ENCODE assay signal across 20 cellular contexts in genomic region chr4:15345134-15345533, GRCh38.
"Had no signal": no experiment of that assay in that cellular context is flagged by ENCODE, and none has a peak within 500 bp of the region (broad histone marks: within the 10 kb centered on the region; RNA-seq: fewer than 3 reads in every experiment).

No MANE protein-coding gene starts in this region.

- H3K27me3 ChIP-seq: hepatocyte, spleen, transverse colon had no signal

- H3K79me2 ChIP-seq: hepatocyte had no signal

- H3K4me3 ChIP-seq: coronary artery, hepatocyte, lung, spleen, stomach, thoracic aorta, transverse colon had no signal

- ATAC-seq: left colon, left ventricle myocardium superior, sciatic nerve had no signal

- H3K27ac Mint-ChIP-seq: nephron progenitor cell had no signal

- H3K36me3 ChIP-seq: spleen, stomach, thoracic aorta, transverse colon had no signal

- H3K4me3 Mint-ChIP-seq: nephron progenitor cell had no signal

- DNase-seq: effector CD4-positive, alpha-beta T cell; foreskin melanocyte; head of caudate nucleus; left colon; left ventricle myocardium superior; midbrain; nephron progenitor cell; spleen; stimulated activated CD4-positive, alpha-beta T cell treated with anti-CD3 and anti-CD28 coated beads, Interleukin-15, amount 100 ng/mL, for 24 hours; stimulated activated CD4-positive, alpha-beta T cell treated with anti-CD3 and anti-CD28 coated beads, Interleukin-1b, Interleukin-23, amount 100 ng/mL, for 48 hours; stimulated activated CD4-positive, alpha-beta T cell treated with anti-CD3 and anti-CD28 coated beads, Interleukin-4, amount 100 ng/mL, for 24 hours; stimulated activated naive CD4-positive, alpha-beta T cell; stomach; substantia nigra; transverse colon had no signal

- H3K9me3 Mint-ChIP-seq: nephron progenitor cell had no signal

- H3K9me3 ChIP-seq: spleen, stomach, thoracic aorta, transverse colon had no signal

- H2AFZ ChIP-seq: hepatocyte had no signal

- H3K27ac ChIP-seq: coronary artery, hepatocyte, thoracic aorta had no signal
